In the genomic region with DNA sequence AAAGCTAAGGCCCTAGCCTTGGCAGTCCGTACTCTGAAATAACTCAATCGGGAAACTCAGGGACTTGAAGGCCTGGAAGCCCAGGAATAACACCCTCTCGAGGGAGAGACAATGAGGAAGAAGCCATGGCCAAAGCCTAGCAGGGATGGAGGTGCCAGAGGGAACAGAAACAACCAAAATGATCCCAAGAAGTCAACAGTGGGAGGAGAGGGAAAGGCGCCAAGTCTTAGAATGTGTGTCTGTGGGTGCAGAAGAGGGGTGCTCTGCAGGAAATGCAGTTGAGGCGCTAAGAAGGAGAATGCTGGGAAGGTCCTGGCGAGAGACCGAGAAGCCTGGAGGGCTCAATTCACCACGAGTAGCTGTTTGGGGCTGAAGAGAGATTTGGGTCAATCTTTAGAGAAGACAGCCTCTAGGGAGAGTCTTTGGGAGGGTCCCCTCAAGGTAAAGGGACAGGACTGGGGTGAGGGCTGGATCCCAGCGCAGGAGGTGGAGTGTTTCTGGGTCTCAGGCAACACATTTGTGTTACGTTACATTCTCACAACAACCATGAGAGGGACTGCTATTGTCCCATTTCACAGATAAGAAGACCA, we compare ENCODE assay signal across 9 cellular contexts. TPM values are rescaled to one million over a fixed set of nuclear protein-coding genes. Genes with fewer than 3 reads are reported as not detected.
DNase-seq lines count a peak whose midpoint lies in the region; ATAC-seq and TF ChIP-seq lines count a peak whose summit lies in the region.
"Had no signal": no experiment of that assay in that cellular context is flagged by ENCODE, and none has a peak within 500 bp of the region (broad histone marks: within the 10 kb centered on the region; RNA-seq: fewer than 3 reads in every experiment).

No MANE protein-coding gene starts in this region.

- no peak for DNase-seq in CD4-positive, alpha-beta T cell
- no peak for DNase-seq in ascending aorta (ENCODE audit: low spot score in 2 of 2)
- DNase-seq in natural killer cell treated with Interleukin-12 subunit alpha and Interleukin-12 subunit beta and Interleukin-15 and Interleukin-18, amount 100 ng/mL, for 72 hours (ENCODE audit: low spot score) = peak; percentile 39
- DNase-seq in NCI-H510A treated with DMSO at 0.1 percent for 48 hours (lab: John Stamatoyannopoulos, UW) = no peak

- H3K4me3 ChIP-seq in HUES48 (ENCODE audit: low read depth, low read length) (peak overlapping the region; percentile 50), ascending aorta (peak overlapping the region; percentile 57 to 72)

- H3K27me3 Mint-ChIP-seq in CD4-positive, alpha-beta T cell = no peaks in the 10 kb centered on the region
- H3K27me3 Mint-ChIP-seq in natural killer cell treated with Interleukin-12 subunit alpha and Interleukin-12 subunit beta and Interleukin-15 and Interleukin-18, amount 100 ng/mL, for 72 hours = peaks cover 0 to 4% of the 10 kb centered on the region in 2 donors

- H3K4me1 Mint-ChIP-seq in CD4-positive, alpha-beta T cell (ENCODE audit: low read depth) = peaks cover 11% of the 10 kb centered on the region
- H3K4me1 Mint-ChIP-seq in natural killer cell treated with Interleukin-12 subunit alpha and Interleukin-12 subunit beta and Interleukin-15 and Interleukin-18, amount 100 ng/mL, for 72 hours (ENCODE audit: low read depth in 2 of 2) = peaks cover 11 to 13% of the 10 kb centered on the region in 2 donors

- no peaks in the 10 kb centered on the region for H3K27me3 ChIP-seq in CD4-positive, alpha-beta T cell (ENCODE audit: control insufficient read depth, insufficient read depth, low read length)
- peaks cover 4% of the 10 kb centered on the region; the same call in 1 of the 2 replicates for H3K27me3 ChIP-seq in HUES48 (ENCODE audit: control insufficient read depth, insufficient read depth, low read length)
- no peaks in the 10 kb centered on the region for H3K27me3 ChIP-seq in ascending aorta

- H3K36me3 ChIP-seq in HUES48 (ENCODE audit: control insufficient read depth, insufficient read depth, low read length) = peaks cover 12% of the 10 kb centered on the region; the same call in 1 of the 2 replicates
- peaks cover 25 to 28% of the 10 kb centered on the region in 2 donors for H3K36me3 ChIP-seq in ascending aorta

- no peak for TF ChIP-seq CTCF in CD4-positive, alpha-beta T cell (IDR thresholded peaks at IDR 0.05)
- no peak for TF ChIP-seq CTCF in ascending aorta (IDR thresholded peaks at IDR 0.05)

- no peak overlapping the region for H3K9ac ChIP-seq in HUES48 (ENCODE audit: low read depth, low read length)

- peaks cover 7% of the 10 kb centered on the region for H3K4me1 ChIP-seq in HUES48 (ENCODE audit: control insufficient read depth, insufficient read depth, low read length)
- peaks cover 0 to 6% of the 10 kb centered on the region in 2 donors for H3K4me1 ChIP-seq in ascending aorta

- CTCF ChIA-PET in CD4-positive, alpha-beta T cell (lab: Charles Lee) = no interaction called here

- intact Hi-C loops in CD4-positive, alpha-beta T cell (cut with DNase I, micrococcal nuclease) = loop anchor here in 1 of 2 experiments (5.0 kb wide), 1 partner anchor 508 kb away; a partner anchor contains a TSS
- intact Hi-C loops in ascending aorta (cut with DNase I) = no loop called here

- POLR2A ChIA-PET in CD4-positive, alpha-beta T cell (lab: Charles Lee) = no interaction called here

- no peak for ATAC-seq in CD4-positive, alpha-beta T cell (ENCODE audit: poor library complexity)
- no peak for ATAC-seq in natural killer cell treated with Interleukin-12 subunit alpha and Interleukin-12 subunit beta and Interleukin-15 and Interleukin-18, amount 100 ng/mL, for 72 hours
- no peak for ATAC-seq in HG02938 (IDR thresholded peaks at IDR 0.05; ENCODE audit: unreplicated experiment)
- ATAC-seq in GM19328 (IDR thresholded peaks at IDR 0.05; ENCODE audit: unreplicated experiment) = no peak
- no peak for ATAC-seq in GM21360 (IDR thresholded peaks at IDR 0.05; ENCODE audit: unreplicated experiment)

- no peaks in the 10 kb centered on the region for H3K9me3 ChIP-seq in CD4-positive, alpha-beta T cell (ENCODE audit: control insufficient read depth, low read length)
- H3K9me3 ChIP-seq in HUES48 (ENCODE audit: control insufficient read depth, insufficient read depth, low read length) = no peaks in the 10 kb centered on the region
- H3K9me3 ChIP-seq in ascending aorta = no peaks in the 10 kb centered on the region

- H3K27ac ChIP-seq in CD4-positive, alpha-beta T cell (ENCODE audit: low read depth, low read length) = no peak overlapping the region
- H3K27ac ChIP-seq in HUES48 (ENCODE audit: low read depth, low read length) = no peak overlapping the region
- no peak overlapping the region for H3K27ac ChIP-seq in ascending aorta
- H3K27ac ChIP-seq: SJSA1 had no signal

- H3K9me3 Mint-ChIP-seq in CD4-positive, alpha-beta T cell = no peaks in the 10 kb centered on the region
- H3K9me3 Mint-ChIP-seq in natural killer cell treated with Interleukin-12 subunit alpha and Interleukin-12 subunit beta and Interleukin-15 and Interleukin-18, amount 100 ng/mL, for 72 hours = no peaks in the 10 kb centered on the region

- peak overlapping the region; percentile 77 for H3K27ac Mint-ChIP-seq in CD4-positive, alpha-beta T cell
- no peak overlapping the region for H3K27ac Mint-ChIP-seq in natural killer cell treated with Interleukin-12 subunit alpha and Interleukin-12 subunit beta and Interleukin-15 and Interleukin-18, amount 100 ng/mL, for 72 hours

- peak overlapping the region; percentile 81 for H3K4me3 Mint-ChIP-seq in CD4-positive, alpha-beta T cell
- H3K4me3 Mint-ChIP-seq in natural killer cell treated with Interleukin-12 subunit alpha and Interleukin-12 subunit beta and Interleukin-15 and Interleukin-18, amount 100 ng/mL, for 72 hours = peak overlapping the region; percentile 63

- peaks cover 43% of the 10 kb centered on the region for H3K36me3 Mint-ChIP-seq in CD4-positive, alpha-beta T cell (ENCODE audit: low read depth)
- peaks cover 10% of the 10 kb centered on the region for H3K36me3 Mint-ChIP-seq in natural killer cell treated with Interleukin-12 subunit alpha and Interleukin-12 subunit beta and Interleukin-15 and Interleukin-18, amount 100 ng/mL, for 72 hours

RNA-seq across cellular contexts. Expression of a gene that starts 0.8 kb away (rescaled TPM):
- total RNA-seq in CD4-positive, alpha-beta T cell = 1 to 10 TPM; 2.3 to 2.4 TPM
- 6.0 TPM for total RNA-seq in ascending aorta
- total RNA-seq in natural killer cell treated with Interleukin-12 subunit alpha and Interleukin-12 subunit beta and Interleukin-15 and Interleukin-18, amount 100 ng/mL, for 72 hours = 1 to 10 TPM; 2.0 to 3.4 TPM

RNA-seq across cellular contexts. Expression of a gene that starts 22.4 kb away (rescaled TPM):
- total RNA-seq in CD4-positive, alpha-beta T cell = 1 to 10 TPM; 5.7 to 6.0 TPM
- not detected for total RNA-seq in ascending aorta
- total RNA-seq in natural killer cell treated with Interleukin-12 subunit alpha and Interleukin-12 subunit beta and Interleukin-15 and Interleukin-18, amount 100 ng/mL, for 72 hours = 1 to 10 TPM; 4.2 to 4.9 TPM

RNA-seq across cellular contexts. Expression of a gene that starts 33.0 kb away (rescaled TPM):
- 10 to 100 TPM; 56.3 to 62.0 TPM for total RNA-seq in CD4-positive, alpha-beta T cell
- 77.9 TPM for total RNA-seq in ascending aorta
- 10 to 100 TPM; 55.3 to 62.8 TPM for total RNA-seq in natural killer cell treated with Interleukin-12 subunit alpha and Interleukin-12 subunit beta and Interleukin-15 and Interleukin-18, amount 100 ng/mL, for 72 hours

RNA-seq across cellular contexts. Expression of a gene that starts 37.4 kb away (rescaled TPM):
- 100 to 1,000 TPM; 248 TPM for total RNA-seq in CD4-positive, alpha-beta T cell
- total RNA-seq in ascending aorta = 29.6 TPM
- total RNA-seq in natural killer cell treated with Interleukin-12 subunit alpha and Interleukin-12 subunit beta and Interleukin-15 and Interleukin-18, amount 100 ng/mL, for 72 hours = 10 to 100 TPM; 22.8 to 28.5 TPM

RNA-seq across cellular contexts. Expression of a gene that starts 37.8 kb away (rescaled TPM):
- total RNA-seq in CD4-positive, alpha-beta T cell = 1 to 10 TPM; 2.7 to 3.5 TPM
- not detected for total RNA-seq in ascending aorta
- 1 to 10 TPM in 1 of 2 donors, not detected in 1; 2.0 TPM for total RNA-seq in natural killer cell treated with Interleukin-12 subunit alpha and Interleukin-12 subunit beta and Interleukin-15 and Interleukin-18, amount 100 ng/mL, for 72 hours
- total RNA-seq: SJSA1 had no signal
